Comparison of ENCODE assay signal across 13 cellular contexts in the genomic region with DNA sequence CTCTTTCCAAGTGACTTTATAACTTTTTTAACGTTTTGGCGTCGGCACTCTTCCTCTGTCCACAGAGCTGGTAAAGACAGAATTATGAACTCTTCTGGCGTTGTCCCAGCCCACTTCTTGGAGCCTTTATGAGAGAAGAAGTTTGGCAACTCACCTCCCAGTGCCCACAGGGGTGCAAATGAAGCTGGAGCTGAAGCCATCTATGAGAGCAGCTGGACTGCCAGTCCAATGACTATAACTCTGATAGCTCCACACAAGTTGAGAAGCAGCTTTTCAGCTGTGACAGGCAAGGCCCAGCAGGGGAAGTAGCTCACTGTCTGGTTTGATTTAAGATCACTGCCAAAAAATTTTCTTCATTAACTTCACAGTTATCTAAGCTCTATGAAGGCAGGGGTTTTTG. TPM values are rescaled to one million over a fixed set of nuclear protein-coding genes. Genes with fewer than 3 reads are reported as not detected.
DNase-seq lines count a peak whose midpoint lies in the region; ATAC-seq and TF ChIP-seq lines count a peak whose summit lies in the region.
"Had no signal": no experiment of that assay in that cellular context is flagged by ENCODE, and none has a peak within 500 bp of the region (broad histone marks: within the 10 kb centered on the region; RNA-seq: fewer than 3 reads in every experiment).

No MANE protein-coding gene starts in this region.

- H3K4me2 ChIP-seq in IMR-90 (ENCODE audit: low read depth, low read length) (no peak overlapping the region), fibroblast of lung (ENCODE audit: extremely low read depth, insufficient read depth, low read length) (peak overlapping the region; percentile 15)

- H4K8ac ChIP-seq in IMR-90 (ENCODE audit: low read depth in 2 of 2, low read length in 2 of 2): no peak overlapping the region

- dilution Hi-C loops in IMR-90 (cut with HindIII; ENCODE audit: low sequenced_read_pairs, unreplicated experiment): no loop called here

- H3K27ac ChIP-seq in IMR-90 (ENCODE audit: insufficient read depth, low read length) (no peak overlapping the region), fibroblast of lung (ENCODE audit: insufficient read depth, low read length) (no peak overlapping the region)

- H4K91ac ChIP-seq in IMR-90 (ENCODE audit: insufficient read depth, low read depth, low read length): no peak overlapping the region

- no peak overlapping the region for H3K14ac ChIP-seq in IMR-90 (replicated peaks; ENCODE audit: low read depth, low read length)

- H3K27me3 ChIP-seq in IMR-90 (ENCODE audit: control insufficient read depth, insufficient read depth, low read length) (no peaks in the 10 kb centered on the region; the same call in 1 of the 2 replicates), fibroblast of lung (ENCODE audit: control insufficient read depth, insufficient read depth, low read length) (no peaks in the 10 kb centered on the region)
- H3K27me3 ChIP-seq: sigmoid colon had no signal

- intact Hi-C loops in IMR-90 (cut with micrococcal nuclease): no loop called here

- H3K4me1 ChIP-seq in IMR-90 (ENCODE audit: control insufficient read depth, insufficient read depth, low read length) (peaks cover 2% of the 10 kb centered on the region), fibroblast of lung (ENCODE audit: control insufficient read depth, extremely low read depth, insufficient read depth, low read length) (no peaks in the 10 kb centered on the region)

- H2AFZ ChIP-seq in IMR-90 (replicated peaks; ENCODE audit: low read length, poor library complexity) (peak overlapping the region; percentile 36), fibroblast of lung (ENCODE audit: low read length) (peak overlapping the region; percentile 69)

- TF ChIP-seq CTCF in IMR-90 (conservative IDR thresholded peaks at IDR 0.05; ENCODE audit: low read depth, low read length) (no peak), fibroblast of lung (conservative IDR thresholded peaks at IDR 0.05 in 1 of 2, IDR thresholded peaks at IDR 0.05 in 1 of 2; ENCODE audit: low read depth in 1 of 2, low read length in 2 of 2) (peak in 1 of 2 donors; percentile 31), osteocyte (IDR thresholded peaks at IDR 0.05) (peak; percentile 11), GM10266 (IDR thresholded peaks at IDR 0.05; ENCODE audit: control insufficient read depth, insufficient read depth, low read depth, missing control alignments) (no peak)

- H3K36me3 Mint-ChIP-seq in osteocyte (ENCODE audit: unreplicated experiment): no peaks in the 10 kb centered on the region
- H3K36me3 Mint-ChIP-seq: activated CD4-positive, alpha-beta memory T cell treated with anti-CD3 and anti-CD28 coated beads for 36 hours; brain; CD4-positive, CD25-positive, alpha-beta regulatory T cell had no signal

- H2BK120ac ChIP-seq in IMR-90 (ENCODE audit: low read depth, low read length): no peak overlapping the region

- no peak overlapping the region for H3K18ac ChIP-seq in IMR-90 (ENCODE audit: low read depth, low read length)

- CTCF ChIA-PET in IMR-90 (lab: Yijun Ruan, JAX): interaction anchor here (0.5 to 1.3 kb wide), 5 partner anchors 10 to 38 kb away, joined by 3 to 6 read pairs (median 3); no protein-coding TSS in a partner anchor

- peaks cover 7% of the 10 kb centered on the region for H3K4me1 Mint-ChIP-seq in osteocyte (ENCODE audit: unreplicated experiment)
- H3K4me1 Mint-ChIP-seq: CD4-positive, CD25-positive, alpha-beta regulatory T cell; T-helper 17 cell had no signal

- BruUV-seq in IMR-90 (replicated peaks; lab: Mats Ljungman, UMichigan): no TSS peak

- H3K9ac ChIP-seq in IMR-90 (ENCODE audit: low read depth, low read length): no peak overlapping the region
- no peak overlapping the region for H3K9ac ChIP-seq in fibroblast of lung (ENCODE audit: insufficient read depth, low read length)

- H3K4me3 ChIP-seq in IMR-90 (ENCODE audit: insufficient read depth, low read depth, low read length): no peak overlapping the region
- no peak overlapping the region for H3K4me3 ChIP-seq in fibroblast of lung (replicated peaks in 1 of 4; ENCODE audit: control extremely low read depth in 1 of 4, insufficient read depth in 1 of 4, low read depth in 3 of 4, low read length in 4 of 4)
- H3K4me3 ChIP-seq: sigmoid colon had no signal

- POLR2A ChIA-PET in IMR-90 (lab: Charles Lee; ENCODE audit: unreplicated experiment): interaction anchor here (0.6 kb wide), 1 partner anchor 25 kb away, joined by 3 read pairs; no protein-coding TSS in a partner anchor

- no peak overlapping the region for H4K5ac ChIP-seq in IMR-90 (ENCODE audit: low read depth, low read length)

- H2AK9ac ChIP-seq in IMR-90 (replicated peaks; ENCODE audit: low read depth, low read length, poor library complexity): no peak overlapping the region

- no peak for TF ChIP-seq POLR2A in IMR-90 (IDR thresholded peaks at IDR 0.05; ENCODE audit: low read depth, low read length)

- no peak for TF ChIP-seq RAD21 in IMR-90 (IDR thresholded peaks at IDR 0.05; ENCODE audit: low read length)

- no peak overlapping the region for H2BK20ac ChIP-seq in IMR-90 (ENCODE audit: low read depth, low read length)

- H3K4me3 Mint-ChIP-seq in osteocyte (ENCODE audit: unreplicated experiment): no peak overlapping the region
- H3K4me3 Mint-ChIP-seq: activated CD4-positive, alpha-beta memory T cell treated with anti-CD3 and anti-CD28 coated beads for 36 hours; brain; CD4-positive, CD25-positive, alpha-beta regulatory T cell; T-helper 17 cell had no signal

- no peak overlapping the region for H2BK15ac ChIP-seq in IMR-90 (ENCODE audit: low read depth, low read length)

- H3K27ac Mint-ChIP-seq in osteocyte (ENCODE audit: unreplicated experiment): no peak overlapping the region
- H3K27ac Mint-ChIP-seq: activated CD4-positive, alpha-beta memory T cell treated with anti-CD3 and anti-CD28 coated beads for 36 hours; CD4-positive, CD25-positive, alpha-beta regulatory T cell; T-helper 17 cell had no signal

- peak; percentile 27; the same call in 1 of the 2 replicates for ATAC-seq in IMR-90 (ENCODE audit: low read depth)
- no peak for ATAC-seq in HG02884 (IDR thresholded peaks at IDR 0.05; ENCODE audit: unreplicated experiment)
- ATAC-seq: T-helper 17 cell had no signal

- H3K23ac ChIP-seq in IMR-90 (ENCODE audit: low read depth, low read length): no peak overlapping the region

- 0% methylated on average over 1 of the region's 4 CpGs; no CpG with 5 or more reads in 1 of the 2 experiments for WGBS in IMR-90 (ENCODE audit: extremely low coverage in 2 of 2, insufficient read length in 1 of 2), 2 experiments

- no peaks in the 10 kb centered on the region for H3K9me3 Mint-ChIP-seq in osteocyte (ENCODE audit: unreplicated experiment)
- H3K9me3 Mint-ChIP-seq: activated CD4-positive, alpha-beta memory T cell treated with anti-CD3 and anti-CD28 coated beads for 36 hours had no signal

- no peaks in the 10 kb centered on the region for H3K79me2 ChIP-seq in fibroblast of lung (ENCODE audit: control insufficient read depth, insufficient read depth, low read length)

- H3K36me3 ChIP-seq in IMR-90 (ENCODE audit: control insufficient read depth, insufficient read depth, low read length): no peaks in the 10 kb centered on the region
- no peaks in the 10 kb centered on the region for H3K36me3 ChIP-seq in fibroblast of lung (ENCODE audit: control insufficient read depth, insufficient read depth, low read length)
- H3K36me3 ChIP-seq: sigmoid colon had no signal

- H3K79me1 ChIP-seq in IMR-90 (ENCODE audit: low read depth in 1 of 2, low read length in 2 of 2): no peaks in the 10 kb centered on the region

- H3K9me3 ChIP-seq in IMR-90 (ENCODE audit: control insufficient read depth, insufficient read depth, low read length) (no peaks in the 10 kb centered on the region), fibroblast of lung (ENCODE audit: control insufficient read depth, insufficient read depth, low read depth, low read length) (no peaks in the 10 kb centered on the region)
- H3K9me3 ChIP-seq: sigmoid colon had no signal

- no peak overlapping the region for H2AK5ac ChIP-seq in IMR-90 (ENCODE audit: low read depth, low read length)

- DNase-seq in IMR-90 (peak; percentile 4), NOMO-1 treated with dmso at 0.1 percent for 144 hours (lab: John Stamatoyannopoulos, UW; ENCODE audit: unreplicated experiment) (peak; percentile 56), fibroblast of lung (ENCODE audit: low read depth in 2 of 2) (peak in 1 of 2 donors; percentile 23), osteocyte (ENCODE audit: extremely low spot score, unreplicated experiment) (no peak), NCI-H2227 (lab: John Stamatoyannopoulos, UW; ENCODE audit: unreplicated experiment) (no peak), cerebellar cortex (ENCODE audit: low spot score) (no peak), GM10266 (ENCODE audit: extremely low spot score) (no peak)
- DNase-seq: sigmoid colon, T-helper 17 cell had no signal

- H4K20me1 ChIP-seq in IMR-90 (ENCODE audit: insufficient read depth, low read length): no peaks in the 10 kb centered on the region
- H4K20me1 ChIP-seq in fibroblast of lung (ENCODE audit: control insufficient read depth, extremely low read depth, insufficient read depth, low read length): no peaks in the 10 kb centered on the region

- H2BK5ac ChIP-seq in IMR-90 (ENCODE audit: low read depth, low read length, poor library complexity, severe bottlenecking): no peak overlapping the region

- in situ Hi-C loops in IMR-90 (cut with MboI; ENCODE audit: low sequenced_read_pairs): no loop called here

- no peaks in the 10 kb centered on the region for H3K9me1 ChIP-seq in IMR-90 (ENCODE audit: insufficient read depth, low read length)

- H3K56ac ChIP-seq in IMR-90 (ENCODE audit: extremely low read depth, insufficient read depth, low read length): no peak overlapping the region

- H3K27me3 Mint-ChIP-seq in osteocyte (ENCODE audit: unreplicated experiment): no peaks in the 10 kb centered on the region
- H3K27me3 Mint-ChIP-seq: activated CD4-positive, alpha-beta memory T cell treated with anti-CD3 and anti-CD28 coated beads for 36 hours; CD4-positive, CD25-positive, alpha-beta regulatory T cell; T-helper 17 cell had no signal

- H3K4ac ChIP-seq in IMR-90 (ENCODE audit: low read depth, low read length): no peak overlapping the region

TF ChIP-seq in IMR-90, 13 proteins besides CTCF, POLR2A, EP300 and RAD21 (continues in another document):
- TF ChIP-seq RCOR1 (IDR thresholded peaks at IDR 0.05; ENCODE audit: insufficient replicate concordance, low read length): no peak

RNA-seq across cellular contexts. Expression of gene FZD1, which starts 23.5 kb away (rescaled TPM):
- total RNA-seq in IMR-90 (2012; rRNA removed) (3.6 and 4.4 TPM in 2 replicates), fibroblast of lung (10.8 and 12.6 TPM in 2 replicates), osteocyte (19.4 and 20.0 TPM in 2 replicates)
- polyA plus RNA-seq in IMR-90 (2012; rRNA removed) (6.5 and 6.8 TPM in 2 replicates), fibroblast of lung (7.6 and 15.7 TPM in 2 replicates)
- 3.0 and 9.1 TPM in 2 replicates for polyA plus RNA-seq in IMR-90 (2012; cell fraction: cytosol; rRNA removed)
- 1.8 and 3.0 TPM in 2 replicates for polyA plus RNA-seq in IMR-90 (2012; cell fraction: nucleus; rRNA removed; ENCODE audit: low replicate concordance)
- polyA plus RNA-seq in fibroblast of lung (2012): 8.3 and 17.6 TPM in 2 replicates
- polyA minus RNA-seq in fibroblast of lung (ENCODE audit: low replicate concordance): 8.2 and 15.6 TPM in 2 replicates

Comparison
In these comparisons a context has a peak if more than half of its experiments do, and no peak if none do; other contexts are left out.
1. DNase-seq: peak in IMR-90 (single experiment) and NOMO-1 treated with dmso at 0.1 percent for 144 hours (single experiment); none in osteocyte (single experiment), NCI-H2227 (single experiment), cerebellar cortex (single experiment) and GM10266 (single experiment).